9 cellular contexts compared by ENCODE assay signal in genomic region chr17:27630607-27631408, GRCh38. TPM values are rescaled to one million over a fixed set of nuclear protein-coding genes. Genes with fewer than 3 reads are reported as not detected.
A peak's percentile ranks its signal among the peaks of the same experiment; 100 is the strongest.
DNase-seq lines count a peak whose midpoint lies in the region; ATAC-seq and TF ChIP-seq lines count a peak whose summit lies in the region.
"Had no signal": no experiment of that assay in that cellular context is flagged by ENCODE, and none has a peak within 500 bp of the region (broad histone marks: within the 10 kb centered on the region; RNA-seq: fewer than 3 reads in every experiment).

LGALS9 (plus strand) TSS chr17:27631188; CDS start chr17:27631266, 78 bp downstream.

- ATAC-seq in GM21717 (IDR thresholded peaks at IDR 0.05; ENCODE audit: unreplicated experiment) (peak; percentile 72), left lobe of liver (peak; percentile 56), HG02970 (IDR thresholded peaks at IDR 0.05; ENCODE audit: low FRiP score, unreplicated experiment) (no peak)

- peak within 1 kb of the TSS in 2 of 5 donors; percentile 41 to 81 for H3K27ac ChIP-seq in adrenal gland
- peak within 1 kb of the TSS; percentile 68 for H3K27ac ChIP-seq in temporal lobe (ENCODE audit: low read depth, low read length)

- H3K4me3 ChIP-seq in adrenal gland: peak within 1 kb of the TSS in 1 of 4 donors; percentile 23

- no peak for TF ChIP-seq CTCF in GM10248 (IDR thresholded peaks at IDR 0.05; ENCODE audit: control extremely low read depth, extremely low read depth, low read depth, missing control alignments)
- no peak for TF ChIP-seq CTCF in adrenal gland (IDR thresholded peaks at IDR 0.05)

- CTCF ChIA-PET in GM10248 (lab: Yijun Ruan, JAX): interaction anchor here (0.9 to 9.8 kb wide), 5 partner anchors 18 to 29 kb away, joined by 3 to 75 read pairs (median 24); no protein-coding TSS in a partner anchor

- peak; percentile 70 for DNase-seq in GM10248 (ENCODE audit: extremely low spot score)
- peak; percentile 45 for DNase-seq in NCI-H69 (lab: John Stamatoyannopoulos, UW)
- DNase-seq in adrenal gland: peak in 2 of 7 donors; percentile 31 to 36
- DNase-seq in left lobe of liver (ENCODE audit: low spot score): no peak
- DNase-seq in DMS79 treated with DMSO at 0.1 percent for 48 hours (lab: John Stamatoyannopoulos, UW): no peak

- POLR2A ChIA-PET in GM10248 (lab: Yijun Ruan, JAX): no interaction called here

- no peaks in the 10 kb centered on the region for H3K27me3 ChIP-seq in adrenal gland

- TF ChIP-seq POLR2A in adrenal gland (IDR thresholded peaks at IDR 0.05): no peak

- intact Hi-C loops in adrenal gland (cut with DNase I): no loop called here

- no peaks in the 10 kb centered on the region for H3K9me3 ChIP-seq in adrenal gland (replicated peaks in 1 of 3)

- H3K36me3 ChIP-seq in adrenal gland (replicated peaks in 1 of 2): no peaks in the 10 kb centered on the region

- 50 to 59% (median 52%) methylated on average over 10 of the region's 10 CpGs for WGBS in adrenal gland, 4 donors

- H3K4me1 ChIP-seq in adrenal gland (replicated peaks in 1 of 2): peaks cover 18 to 27% of the 10 kb centered on the region in 2 donors

RNA-seq across cellular contexts. Expression of gene LGALS9, which starts in this region (rescaled TPM):
- total RNA-seq in adrenal gland: 10 to 100 TPM; 22.0 to 87.7 (median 50.8) TPM
- 10 to 100 TPM; 33.8 to 74.3 (median 39.0) TPM for polyA plus RNA-seq in adrenal gland
- 12.0 TPM for total RNA-seq in left lobe of liver
- 1.7 TPM for total RNA-seq in temporal lobe
- polyA plus RNA-seq: neural cell had no signal

Comparison
In these comparisons a context has a peak if more than half of its experiments do, and no peak if none do; other contexts are left out.
1. DNase-seq: peak in GM10248 (single experiment) and NCI-H69 (single experiment); none in left lobe of liver (single experiment) and DMS79 treated with DMSO at 0.1 percent for 48 hours (single experiment).